Comparison of ENCODE assay signal across 10 cellular contexts in genomic region chr5:123099514-123100151, GRCh38. TPM values are rescaled to one million over a fixed set of nuclear protein-coding genes. Genes with fewer than 3 reads are reported as not detected.
DNase-seq lines count a peak whose midpoint lies in the region; ATAC-seq, FAIRE-seq and TF ChIP-seq lines count a peak whose summit lies in the region.
"Had no signal": no experiment of that assay in that cellular context is flagged by ENCODE, and none has a peak within 500 bp of the region (broad histone marks: within the 10 kb centered on the region; RNA-seq: fewer than 3 reads in every experiment).

No MANE protein-coding gene starts in this region.

- peak overlapping the region in 1 of 3 experiments; percentile 36 for H3K4me3 ChIP-seq in keratinocyte (ENCODE audit: control insufficient read depth in 2 of 3, extremely low read depth in 1 of 3, insufficient read depth in 2 of 3, low read depth in 1 of 3, low read length in 3 of 3)
- peak overlapping the region; percentile 27 for H3K4me3 ChIP-seq in suprapubic skin

- peaks cover 8% of the 10 kb centered on the region for H3K4me1 Mint-ChIP-seq in brain

- peak overlapping the region in 4 of 5 experiments; percentile 73 to 81 (median 80) for H3K4me3 Mint-ChIP-seq in brain

- TF ChIP-seq CTCF in brain (conservative IDR thresholded peaks at IDR 0.05) (peak in 1 of 2 experiments; percentile 50), keratinocyte (optimal IDR thresholded peaks at IDR 0.05 in 1 of 3, IDR thresholded peaks at IDR 0.05 in 1 of 3, conservative IDR thresholded peaks at IDR 0.05 in 1 of 3; ENCODE audit: extremely low read depth in 1 of 3, insufficient read depth in 2 of 3, low read length in 3 of 3) (peak in 2 of 3 experiments; percentile 21 to 41), suprapubic skin (IDR thresholded peaks at IDR 0.05) (no peak)

- H3K27me3 ChIP-seq in keratinocyte (ENCODE audit: control insufficient read depth, extremely low read depth, insufficient read depth, low read length) (peaks cover 55% of the 10 kb centered on the region), suprapubic skin (peaks cover 75% of the 10 kb centered on the region)

- dilution Hi-C loops in keratinocyte (cut with MboI; ENCODE audit: extremely low pct_ligation_motif_present, low sequenced_read_pairs): no loop called here

- no peak overlapping the region for H3K27ac Mint-ChIP-seq in brain

- H3K79me2 ChIP-seq in keratinocyte (ENCODE audit: control insufficient read depth, insufficient read depth, low read length): no peaks in the 10 kb centered on the region

- peak; percentile 59 for DNase-seq in NCI-H82 (lab: John Stamatoyannopoulos, UW)
- DNase-seq in NCI-H82 treated with DMSO at 0.1 percent for 48 hours (lab: John Stamatoyannopoulos, UW; ENCODE audit: unreplicated experiment): no peak
- no peak for DNase-seq in keratinocyte (ENCODE audit: low read depth, low spot score)
- DNase-seq in suprapubic skin (ENCODE audit: low spot score in 2 of 2): no peak
- no peak for DNase-seq in globus pallidus (ENCODE audit: low spot score)
- no peak for DNase-seq in stimulated activated CD4-positive, alpha-beta T cell treated with anti-CD3 and anti-CD28 coated beads, Interleukin-1b, Interleukin-23, amount 100 ng/mL, for 48 hours
- DNase-seq: T-helper 2 cell had no signal

- no peak overlapping the region for H2AFZ ChIP-seq in keratinocyte (ENCODE audit: control insufficient read depth, low read length)

- peaks cover 0 to 3% (median 2%) of the 10 kb centered on the region in 5 experiments for H3K9me3 Mint-ChIP-seq in brain
- H3K9me3 Mint-ChIP-seq: IgD-negative memory B cell had no signal

- H4K20me1 ChIP-seq in keratinocyte (ENCODE audit: control insufficient read depth, extremely low read depth, insufficient read depth, low read length): no peaks in the 10 kb centered on the region

- no peaks in the 10 kb centered on the region for H3K4me1 ChIP-seq in keratinocyte (ENCODE audit: control insufficient read depth, extremely low read depth, insufficient read depth, low read length)
- peaks cover 22% of the 10 kb centered on the region for H3K4me1 ChIP-seq in suprapubic skin

- 21% methylated on average over 10 of the region's 45 CpGs for WGBS in suprapubic skin

- H3K9me3 ChIP-seq in keratinocyte (ENCODE audit: control insufficient read depth, low read depth, low read length) (no peaks in the 10 kb centered on the region), suprapubic skin (no peaks in the 10 kb centered on the region)

- TF ChIP-seq EP300 in suprapubic skin (IDR thresholded peaks at IDR 0.05): no peak

- H3K27me3 Mint-ChIP-seq in brain: peaks cover 91% of the 10 kb centered on the region

- no peaks in the 10 kb centered on the region for H3K9me1 ChIP-seq in keratinocyte (ENCODE audit: control insufficient read depth, extremely low read depth, insufficient read depth, low read length)

- H3K36me3 Mint-ChIP-seq in brain: no peaks in the 10 kb centered on the region
- H3K36me3 Mint-ChIP-seq: IgD-negative memory B cell had no signal

- FAIRE-seq in keratinocyte (lab: Jason Lieb, UNC): no peak

- peak overlapping the region; percentile 56 for H3K4me2 ChIP-seq in keratinocyte (ENCODE audit: control insufficient read depth, extremely low read depth, insufficient read depth, low read depth, low read length)

- no peak overlapping the region for H3K9ac ChIP-seq in keratinocyte (ENCODE audit: control insufficient read depth, extremely low read depth, insufficient read depth, low read length)

- no peak for TF ChIP-seq POLR2A in suprapubic skin (IDR thresholded peaks at IDR 0.05)

- ATAC-seq in HG02610 (IDR thresholded peaks at IDR 0.05; ENCODE audit: unreplicated experiment): no peak

- H3K36me3 ChIP-seq in keratinocyte (ENCODE audit: control insufficient read depth in 2 of 2, extremely low read depth in 1 of 2, insufficient read depth in 2 of 2, low read length in 2 of 2) (no peaks in the 10 kb centered on the region), suprapubic skin (no peaks in the 10 kb centered on the region)

- no peak overlapping the region for H3K27ac ChIP-seq in keratinocyte (ENCODE audit: control insufficient read depth, insufficient read depth, low read length)
- no peak overlapping the region for H3K27ac ChIP-seq in suprapubic skin

RNA-seq across cellular contexts. Expression of gene PRDM6, which starts 10.6 kb away (rescaled TPM):
- polyA plus RNA-seq in brain (ENCODE audit: insufficient read depth, low read depth, low replicate concordance): 0.19 TPM
- 0.01 to 0.09 TPM (median 0.03 TPM) in 3 replicates for polyA plus RNA-seq in keratinocyte
- polyA plus RNA-seq in keratinocyte (2011; ENCODE audit: low read depth): 0.05 TPM
- polyA plus RNA-seq in keratinocyte (2011; cell fraction: cytosol; rRNA removed): not detected in 2 replicates
- polyA plus RNA-seq in keratinocyte (2011; cell fraction: nucleus; rRNA removed): 0.14 and 0.17 TPM in 2 replicates
- 0.09 and 0.10 TPM in 2 replicates for polyA plus RNA-seq in keratinocyte (2012; ENCODE audit: low replicate concordance)
- polyA minus RNA-seq in keratinocyte: not detected in 3 replicates
- polyA minus RNA-seq in keratinocyte (2011; cell fraction: cytosol; rRNA and poly(A)+ RNA removed): not detected
- 0.08 TPM in 1 of 2 replicates, not detected in the other for polyA minus RNA-seq in keratinocyte (2011; cell fraction: nucleus; rRNA and poly(A)+ RNA removed)
- under 1 TPM; 0.08 to 0.64 (median 0.33) TPM for total RNA-seq in suprapubic skin
- polyA plus RNA-seq: IgD-negative memory B cell had no signal

Comparison
In these comparisons a context has a peak if more than half of its experiments do, and no peak if none do; other contexts are left out.
1. CTCF ChIP-seq: peak in keratinocyte (2 of 3); none in suprapubic skin (0 of 2).